Comparison of ENCODE assay signal across 1 cellular context in the genomic region with DNA sequence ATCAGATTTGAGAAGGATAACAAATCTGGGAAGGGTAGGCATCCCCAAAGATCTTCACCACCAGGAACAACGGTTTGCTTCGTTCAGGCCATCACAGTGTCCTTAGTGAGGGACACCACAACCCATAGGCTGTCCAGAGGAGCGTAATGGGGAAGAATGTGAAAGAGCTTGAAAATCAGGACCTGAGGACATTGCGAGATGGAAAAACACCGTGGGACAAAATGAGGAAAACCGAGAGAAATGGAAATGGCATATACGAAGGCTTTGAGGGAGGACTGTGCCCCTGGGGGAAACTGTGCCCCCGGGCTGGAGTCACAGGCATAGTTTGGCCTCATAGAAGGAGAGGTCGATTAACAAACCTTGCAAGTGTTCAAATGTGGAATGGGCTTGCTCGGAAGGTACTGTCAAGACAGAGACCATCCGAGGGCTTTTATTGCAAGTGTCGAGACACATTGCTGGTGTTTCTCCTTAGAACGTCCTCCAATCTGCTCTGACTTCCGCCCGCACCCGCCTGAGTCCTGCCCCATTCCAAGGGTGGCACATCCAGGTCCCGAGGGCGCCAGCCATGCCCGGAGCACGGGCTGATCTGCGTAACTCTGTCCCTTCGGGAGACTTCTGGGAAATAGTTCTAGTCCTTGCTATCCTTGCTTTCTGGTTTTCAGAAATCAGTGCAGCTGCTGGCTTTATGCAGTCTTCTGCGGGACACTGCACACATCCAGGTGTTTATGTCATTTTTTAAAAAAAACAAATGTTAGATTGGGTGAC.
A peak's percentile ranks its signal among the peaks of the same experiment; 100 is the strongest.
TF ChIP-seq lines count a peak whose summit lies in the region.

No MANE protein-coding gene starts in this region.

TF ChIP-seq in K562, 482 proteins besides CTCF, POLR2A, EP300 and RAD21 (continued from another document):
- TF ChIP-seq, protein P1, sequence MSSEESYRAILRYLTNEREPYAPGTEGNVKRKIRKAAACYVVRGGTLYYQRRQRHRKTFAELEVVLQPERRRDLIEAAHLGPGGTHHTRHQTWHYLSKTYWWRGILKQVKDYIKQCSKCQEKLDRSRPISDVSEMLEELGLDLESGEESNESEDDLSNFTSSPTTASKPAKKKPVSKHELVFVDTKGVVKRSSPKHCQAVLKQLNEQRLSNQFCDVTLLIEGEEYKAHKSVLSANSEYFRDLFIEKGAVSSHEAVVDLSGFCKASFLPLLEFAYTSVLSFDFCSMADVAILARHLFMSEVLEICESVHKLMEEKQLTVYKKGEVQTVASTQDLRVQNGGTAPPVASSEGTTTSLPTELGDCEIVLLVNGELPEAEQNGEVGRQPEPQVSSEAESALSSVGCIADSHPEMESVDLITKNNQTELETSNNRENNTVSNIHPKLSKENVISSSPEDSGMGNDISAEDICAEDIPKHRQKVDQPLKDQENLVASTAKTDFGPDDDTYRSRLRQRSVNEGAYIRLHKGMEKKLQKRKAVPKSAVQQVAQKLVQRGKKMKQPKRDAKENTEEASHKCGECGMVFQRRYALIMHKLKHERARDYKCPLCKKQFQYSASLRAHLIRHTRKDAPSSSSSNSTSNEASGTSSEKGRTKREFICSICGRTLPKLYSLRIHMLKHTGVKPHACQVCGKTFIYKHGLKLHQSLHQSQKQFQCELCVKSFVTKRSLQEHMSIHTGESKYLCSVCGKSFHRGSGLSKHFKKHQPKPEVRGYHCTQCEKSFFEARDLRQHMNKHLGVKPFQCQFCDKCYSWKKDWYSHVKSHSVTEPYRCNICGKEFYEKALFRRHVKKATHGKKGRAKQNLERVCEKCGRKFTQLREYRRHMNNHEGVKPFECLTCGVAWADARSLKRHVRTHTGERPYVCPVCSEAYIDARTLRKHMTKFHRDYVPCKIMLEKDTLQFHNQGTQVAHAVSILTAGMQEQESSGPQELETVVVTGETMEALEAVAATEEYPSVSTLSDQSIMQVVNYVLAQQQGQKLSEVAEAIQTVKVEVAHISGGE (CRISPR knock-in tag; IDR thresholded peaks at IDR 0.05) = peak in 1 of 3 experiments; percentile 39; a peak in 2 of 6 replicates
- TF ChIP-seq PHF21A (IDR thresholded peaks at IDR 0.05; ENCODE audit: borderline replicate concordance, low read depth) (peak; percentile 84; the same call in 1 of the 2 replicates), KDM1A (IDR thresholded peaks at IDR 0.05) (peak; percentile 44 to 61; a peak in 2 of 4 replicates), ZNF695 (CRISPR knock-in tag; IDR thresholded peaks at IDR 0.05) (no peak), SAP30 (IDR thresholded peaks at IDR 0.05; ENCODE audit: borderline replicate concordance, insufficient read depth, low read depth, low read length, poor library complexity, severe bottlenecking) (peak; percentile 25), TEAD1 (CRISPR knock-in tag; IDR thresholded peaks at IDR 0.05) (no peak)
- TF ChIP-seq, protein P2, sequence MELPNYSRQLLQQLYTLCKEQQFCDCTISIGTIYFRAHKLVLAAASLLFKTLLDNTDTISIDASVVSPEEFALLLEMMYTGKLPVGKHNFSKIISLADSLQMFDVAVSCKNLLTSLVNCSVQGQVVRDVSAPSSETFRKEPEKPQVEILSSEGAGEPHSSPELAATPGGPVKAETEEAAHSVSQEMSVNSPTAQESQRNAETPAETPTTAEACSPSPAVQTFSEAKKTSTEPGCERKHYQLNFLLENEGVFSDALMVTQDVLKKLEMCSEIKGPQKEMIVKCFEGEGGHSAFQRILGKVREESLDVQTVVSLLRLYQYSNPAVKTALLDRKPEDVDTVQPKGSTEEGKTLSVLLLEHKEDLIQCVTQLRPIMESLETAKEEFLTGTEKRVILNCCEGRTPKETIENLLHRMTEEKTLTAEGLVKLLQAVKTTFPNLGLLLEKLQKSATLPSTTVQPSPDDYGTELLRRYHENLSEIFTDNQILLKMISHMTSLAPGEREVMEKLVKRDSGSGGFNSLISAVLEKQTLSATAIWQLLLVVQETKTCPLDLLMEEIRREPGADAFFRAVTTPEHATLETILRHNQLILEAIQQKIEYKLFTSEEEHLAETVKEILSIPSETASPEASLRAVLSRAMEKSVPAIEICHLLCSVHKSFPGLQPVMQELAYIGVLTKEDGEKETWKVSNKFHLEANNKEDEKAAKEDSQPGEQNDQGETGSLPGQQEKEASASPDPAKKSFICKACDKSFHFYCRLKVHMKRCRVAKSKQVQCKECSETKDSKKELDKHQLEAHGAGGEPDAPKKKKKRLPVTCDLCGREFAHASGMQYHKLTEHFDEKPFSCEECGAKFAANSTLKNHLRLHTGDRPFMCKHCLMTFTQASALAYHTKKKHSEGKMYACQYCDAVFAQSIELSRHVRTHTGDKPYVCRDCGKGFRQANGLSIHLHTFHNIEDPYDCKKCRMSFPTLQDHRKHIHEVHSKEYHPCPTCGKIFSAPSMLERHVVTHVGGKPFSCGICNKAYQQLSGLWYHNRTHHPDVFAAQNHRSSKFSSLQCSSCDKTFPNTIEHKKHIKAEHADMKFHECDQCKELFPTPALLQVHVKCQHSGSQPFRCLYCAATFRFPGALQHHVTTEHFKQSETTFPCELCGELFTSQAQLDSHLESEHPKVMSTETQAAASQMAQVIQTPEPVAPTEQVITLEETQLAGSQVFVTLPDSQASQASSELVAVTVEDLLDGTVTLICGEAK (IDR thresholded peaks at IDR 0.05) = 0 out of 2 replicates have a peak, but pooled peaks have one; percentile 33
- TF ChIP-seq, protein P2 (CRISPR knock-in tag; IDR thresholded peaks at IDR 0.05) = no peak
- TF ChIP-seq, protein P3, sequence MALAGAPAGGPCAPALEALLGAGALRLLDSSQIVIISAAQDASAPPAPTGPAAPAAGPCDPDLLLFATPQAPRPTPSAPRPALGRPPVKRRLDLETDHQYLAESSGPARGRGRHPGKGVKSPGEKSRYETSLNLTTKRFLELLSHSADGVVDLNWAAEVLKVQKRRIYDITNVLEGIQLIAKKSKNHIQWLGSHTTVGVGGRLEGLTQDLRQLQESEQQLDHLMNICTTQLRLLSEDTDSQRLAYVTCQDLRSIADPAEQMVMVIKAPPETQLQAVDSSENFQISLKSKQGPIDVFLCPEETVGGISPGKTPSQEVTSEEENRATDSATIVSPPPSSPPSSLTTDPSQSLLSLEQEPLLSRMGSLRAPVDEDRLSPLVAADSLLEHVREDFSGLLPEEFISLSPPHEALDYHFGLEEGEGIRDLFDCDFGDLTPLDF (CRISPR knock-in tag; IDR thresholded peaks at IDR 0.05) = 0 out of 2 replicates have a peak, but pooled peaks have one; percentile 10
